ENCODE assay signal across 14 cellular contexts in the genomic region with DNA sequence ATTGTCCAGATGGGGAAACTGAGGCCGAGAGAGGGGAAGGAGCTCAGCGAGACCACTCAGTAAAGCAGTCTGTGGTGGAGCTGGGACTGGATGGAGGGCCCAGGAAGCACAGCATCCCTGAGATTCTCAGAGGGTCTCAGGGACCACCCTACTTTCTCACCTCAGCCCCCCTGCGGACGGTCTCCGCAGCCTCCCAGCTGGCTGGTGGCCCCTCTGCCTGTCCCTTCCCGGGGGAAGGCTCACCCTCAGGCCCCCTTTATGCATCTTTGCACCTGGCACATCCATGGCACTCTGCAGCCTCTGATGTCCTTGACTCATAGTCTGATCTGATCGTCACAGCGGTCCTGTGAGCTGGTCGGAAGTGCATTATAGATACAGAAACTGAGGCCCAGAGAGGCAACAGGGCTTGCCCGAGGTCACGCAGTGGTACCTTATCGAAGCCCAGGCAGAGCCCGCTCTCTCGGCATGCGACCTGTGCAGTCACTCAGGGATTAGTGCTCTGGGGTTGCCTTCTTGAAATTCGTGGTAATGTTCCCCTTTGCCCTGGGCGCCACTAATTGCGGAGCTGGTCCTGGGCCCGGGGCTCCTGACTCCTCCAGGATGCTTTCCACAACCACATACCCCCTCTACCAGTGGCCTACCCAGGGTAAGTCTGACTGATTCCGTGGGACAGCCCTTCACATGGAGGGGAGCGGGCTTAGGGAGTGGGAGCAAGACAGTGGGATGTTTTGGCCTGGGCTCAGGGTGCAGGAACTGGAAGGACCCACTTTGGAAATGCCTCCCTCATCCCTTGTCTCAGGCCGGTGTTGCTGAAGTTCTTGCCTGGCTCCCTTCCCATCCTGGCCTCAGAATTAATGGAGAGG. TPM values are rescaled to one million over a fixed set of nuclear protein-coding genes. Genes with fewer than 3 reads are reported as not detected.
"Had no signal": no experiment of that assay in that cellular context is flagged by ENCODE, and none has a peak within 500 bp of the region (broad histone marks: within the 10 kb centered on the region; RNA-seq: fewer than 3 reads in every experiment).

No MANE protein-coding gene starts in this region.

- ATAC-seq: activated CD4-positive, CD25-positive, alpha-beta regulatory T cell treated with anti-CD3 and anti-CD28 coated beads, Interleukin-2, amount 50 U/mL, for 24 hours had no signal

- H3K4me3 ChIP-seq: ascending aorta, mucosa of descending colon, stomach, thyroid gland, uterus had no signal

- H3K4me1 ChIP-seq: ascending aorta, thyroid gland, uterus had no signal

- H3K27me3 Mint-ChIP-seq: natural killer cell treated with Interleukin-12 subunit alpha and Interleukin-12 subunit beta and Interleukin-15 and Interleukin-18, amount 100 ng/mL, for 72 hours had no signal

- DNase-seq: activated CD4-positive, alpha-beta T cell treated with anti-CD3 and anti-CD28 coated beads, Interleukin-2, amount 50 U/mL, for 4 hours; activated T-cell treated with anti-CD3 and anti-CD28 coated beads, Interleukin-2, amount 50 U/mL, for 48 hours; immature natural killer cell; mammary epithelial cell; stimulated activated CD4-positive, alpha-beta T cell treated with anti-CD3 and anti-CD28 coated beads, Interleukin-4, amount 100 ng/mL, for 4 hours; stomach; thyroid gland; uterus had no signal

- H3K36me3 Mint-ChIP-seq: immature natural killer cell; natural killer cell treated with Interleukin-12 subunit alpha and Interleukin-12 subunit beta and Interleukin-15 and Interleukin-18, amount 100 ng/mL, for 72 hours had no signal

- H3K9me3 ChIP-seq: ascending aorta, mucosa of descending colon, stomach, thyroid gland, uterus had no signal

- H3K27me3 ChIP-seq: ascending aorta, thyroid gland, uterus had no signal

- H3K4me3 Mint-ChIP-seq: immature natural killer cell; natural killer cell treated with Interleukin-12 subunit alpha and Interleukin-12 subunit beta and Interleukin-15 and Interleukin-18, amount 100 ng/mL, for 72 hours had no signal

- H3K4me1 Mint-ChIP-seq: immature natural killer cell had no signal

- H3K9me3 Mint-ChIP-seq: dendritic cell treated with granulocyte-macrophage colony-stimulating factor and Interleukin-4, amounts not matched to agents 40 ng/mL and 50 ng/mL, for 4 days; immature natural killer cell; natural killer cell treated with Interleukin-12 subunit alpha and Interleukin-12 subunit beta and Interleukin-15 and Interleukin-18, amount 100 ng/mL, for 72 hours had no signal

- H3K27ac Mint-ChIP-seq: immature natural killer cell; natural killer cell treated with Interleukin-12 subunit alpha and Interleukin-12 subunit beta and Interleukin-15 and Interleukin-18, amount 100 ng/mL, for 72 hours had no signal

- H3K27ac ChIP-seq: ascending aorta, stomach, thyroid gland, uterus had no signal

- H3K36me3 ChIP-seq: ascending aorta, stomach, thyroid gland, uterus had no signal

RNA-seq across cellular contexts. Expression of gene RAB11FIP4, which starts 24.4 kb away (rescaled TPM):
- total RNA-seq: glomerular endothelial cell had no signal
